In the genomic region with DNA sequence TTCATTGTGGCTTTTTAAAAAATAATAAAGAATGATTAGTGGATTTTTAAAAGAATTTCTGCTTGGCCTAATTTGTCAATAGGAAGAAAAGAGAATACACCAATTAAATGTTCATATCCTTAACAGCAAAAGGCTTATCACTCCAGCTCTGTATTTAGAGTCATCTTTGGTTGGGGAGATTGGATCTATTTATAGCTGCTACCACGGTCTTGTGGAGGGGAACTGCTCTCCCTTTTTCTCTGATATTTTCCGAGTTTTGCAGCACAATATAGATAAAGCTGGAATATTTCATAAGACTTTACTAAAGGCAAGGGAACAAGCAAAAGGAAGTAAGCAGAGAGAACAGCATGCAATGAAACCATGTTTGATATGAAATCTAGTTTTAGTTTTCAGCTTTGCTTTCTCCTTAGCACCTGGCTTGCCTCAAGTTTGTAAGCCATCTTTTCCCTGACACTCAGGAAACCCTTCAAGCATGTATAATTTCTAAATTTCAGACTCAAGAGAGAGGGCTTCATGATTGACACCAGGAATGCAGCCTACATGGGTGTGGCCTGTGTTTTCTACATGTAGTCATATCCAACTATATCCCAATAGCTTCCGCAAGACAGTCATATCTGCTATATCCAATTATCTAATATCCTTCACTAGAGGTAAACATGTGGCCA, we compare ENCODE assay signal across 17 cellular contexts. TPM values are rescaled to one million over a fixed set of nuclear protein-coding genes. Genes with fewer than 3 reads are reported as not detected.
DNase-seq lines count a peak whose midpoint lies in the region; ATAC-seq and TF ChIP-seq lines count a peak whose summit lies in the region.
"Had no signal": no experiment of that assay in that cellular context is flagged by ENCODE, and none has a peak within 500 bp of the region (broad histone marks: within the 10 kb centered on the region; RNA-seq: fewer than 3 reads in every experiment).

No MANE protein-coding gene starts in this region.

- CTCF ChIA-PET in CD4-positive, alpha-beta T cell (lab: Charles Lee) = no interaction called here

- H3K36me3 ChIP-seq in Karpas-422 (ENCODE audit: insufficient read depth, low read length) = peaks cover 60% of the 10 kb centered on the region

- H3K36me3 Mint-ChIP-seq in CD4-positive, alpha-beta T cell (ENCODE audit: low read depth) = peaks cover 79% of the 10 kb centered on the region

- ATAC-seq in Right ventricle myocardium inferior (peak; percentile 48), HG02763 (IDR thresholded peaks at IDR 0.05; ENCODE audit: unreplicated experiment) (peak; percentile 71)
- no peak for ATAC-seq in CD4-positive, alpha-beta T cell (ENCODE audit: poor library complexity)
- ATAC-seq: foreskin keratinocyte had no signal

- no peak for DNase-seq in Right ventricle myocardium inferior (ENCODE audit: missing footprints)
- no peak for DNase-seq in cardiac septum (ENCODE audit: low spot score)
- DNase-seq in Karpas-422 = no peak
- DNase-seq in CD4-positive, alpha-beta T cell = no peak
- DNase-seq in activated CD4-positive, alpha-beta T cell treated with anti-CD3 and anti-CD28 coated beads for 4 hours = no peak
- DNase-seq in C1 segment of cervical spinal cord (lab: John Stamatoyannopoulos, UW) = no peak
- DNase-seq in GF-D8 (lab: John Stamatoyannopoulos, UW) = no peak
- DNase-seq: ACHN; activated naive CD8-positive, alpha-beta T cell treated with anti-CD3 and anti-CD28 coated beads, Interleukin-2, amount 10 ng/mL, durations not matched to agents 7 days and 5 days; DND-41; foreskin keratinocyte; kidney glomerular epithelial cell; NCI-H1092 treated with DMSO at 0.1 percent for 48 hours had no signal

- H3K27me3 Mint-ChIP-seq in CD4-positive, alpha-beta T cell = no peaks in the 10 kb centered on the region
- H3K27me3 Mint-ChIP-seq: activated naive CD8-positive, alpha-beta T cell treated with anti-CD3 and anti-CD28 coated beads, Interleukin-2, amount 10 ng/mL, durations not matched to agents 7 days and 5 days; dendritic cell treated with granulocyte-macrophage colony-stimulating factor and Interleukin-4, amounts not matched to agents 40 ng/mL and 50 ng/mL, for 4 days had no signal

- H3K4me3 Mint-ChIP-seq in CD4-positive, alpha-beta T cell = no peak overlapping the region
- H3K4me3 Mint-ChIP-seq: activated naive CD8-positive, alpha-beta T cell treated with anti-CD3 and anti-CD28 coated beads, Interleukin-2, amount 10 ng/mL, durations not matched to agents 7 days and 5 days; dendritic cell treated with granulocyte-macrophage colony-stimulating factor and Interleukin-4, amounts not matched to agents 40 ng/mL and 50 ng/mL, for 4 days; neural crest cell; T-helper 1 cell treated with Interleukin-12 subunit alpha and Interleukin-12 subunit beta and Interleukin-4 antibody, amounts not matched to agents 30 μg/mL and 1 μg/mL, for 36 hours had no signal

- H3K4me2 ChIP-seq in Karpas-422 (ENCODE audit: low read depth, low read length, poor library complexity, severe bottlenecking) = no peak overlapping the region

- H3K27me3 ChIP-seq in Karpas-422 (ENCODE audit: low read length) = no peaks in the 10 kb centered on the region
- H3K27me3 ChIP-seq in CD4-positive, alpha-beta T cell (ENCODE audit: control insufficient read depth, insufficient read depth, low read length) = no peaks in the 10 kb centered on the region
- H3K27me3 ChIP-seq: foreskin keratinocyte had no signal

- no peaks in the 10 kb centered on the region for H3K9me3 Mint-ChIP-seq in CD4-positive, alpha-beta T cell
- H3K9me3 Mint-ChIP-seq: activated naive CD8-positive, alpha-beta T cell treated with anti-CD3 and anti-CD28 coated beads, Interleukin-2, amount 10 ng/mL, durations not matched to agents 7 days and 5 days; dendritic cell treated with granulocyte-macrophage colony-stimulating factor and Interleukin-4, amounts not matched to agents 40 ng/mL and 50 ng/mL, for 4 days; neural crest cell; T-helper 1 cell treated with Interleukin-12 subunit alpha and Interleukin-12 subunit beta and Interleukin-4 antibody, amounts not matched to agents 30 μg/mL and 1 μg/mL, for 36 hours had no signal

- H3K9me3 ChIP-seq in Karpas-422 (ENCODE audit: low read length) = no peaks in the 10 kb centered on the region
- H3K9me3 ChIP-seq in CD4-positive, alpha-beta T cell (ENCODE audit: control insufficient read depth, low read length) = no peaks in the 10 kb centered on the region

- H3K9ac ChIP-seq in Karpas-422 (ENCODE audit: low read length) = no peak overlapping the region

- no peaks in the 10 kb centered on the region for H3K9me2 ChIP-seq in Karpas-422 (replicated peaks; ENCODE audit: insufficient read depth, low read length)

- peaks cover 41% of the 10 kb centered on the region for H3K79me2 ChIP-seq in Karpas-422 (ENCODE audit: low read length)

- peaks cover 26% of the 10 kb centered on the region for H3K4me1 ChIP-seq in Karpas-422 (ENCODE audit: low read length)
- H3K4me1 ChIP-seq: foreskin keratinocyte had no signal

- no peak overlapping the region for H3K4me3 ChIP-seq in Karpas-422 (ENCODE audit: low read length)

- intact Hi-C loops in Right ventricle myocardium inferior (cut with DNase I) (no loop called here), cardiac septum (cut with DNase I) (no loop called here)
- intact Hi-C loops in CD4-positive, alpha-beta T cell (cut with DNase I, micrococcal nuclease) = no loop called here

- no peaks in the 10 kb centered on the region for H3K4me1 Mint-ChIP-seq in CD4-positive, alpha-beta T cell (ENCODE audit: low read depth)
- H3K4me1 Mint-ChIP-seq: activated naive CD8-positive, alpha-beta T cell treated with anti-CD3 and anti-CD28 coated beads, Interleukin-2, amount 10 ng/mL, durations not matched to agents 7 days and 5 days had no signal

- no peak overlapping the region for H2AFZ ChIP-seq in Karpas-422 (ENCODE audit: low read length)

- POLR2A ChIA-PET in CD4-positive, alpha-beta T cell (lab: Charles Lee) = no interaction called here

- H4K20me1 ChIP-seq in Karpas-422 (ENCODE audit: insufficient read depth, low read depth, low read length) = no peaks in the 10 kb centered on the region

- no peak overlapping the region for H3K27ac Mint-ChIP-seq in CD4-positive, alpha-beta T cell
- H3K27ac Mint-ChIP-seq: activated naive CD8-positive, alpha-beta T cell treated with anti-CD3 and anti-CD28 coated beads, Interleukin-2, amount 10 ng/mL, durations not matched to agents 7 days and 5 days; dendritic cell treated with granulocyte-macrophage colony-stimulating factor and Interleukin-4, amounts not matched to agents 40 ng/mL and 50 ng/mL, for 4 days; T-helper 1 cell treated with Interleukin-12 subunit alpha and Interleukin-12 subunit beta and Interleukin-4 antibody, amounts not matched to agents 30 μg/mL and 1 μg/mL, for 36 hours had no signal

- no peak for TF ChIP-seq CTCF in CD4-positive, alpha-beta T cell (IDR thresholded peaks at IDR 0.05)

- peak overlapping the region; percentile 50 for H3K27ac ChIP-seq in Karpas-422 (ENCODE audit: low read length)
- H3K27ac ChIP-seq in CD4-positive, alpha-beta T cell (ENCODE audit: low read depth, low read length) = no peak overlapping the region
- H3K27ac ChIP-seq: foreskin keratinocyte had no signal

RNA-seq across cellular contexts. Expression of a gene that starts 35.2 kb away (rescaled TPM):
- total RNA-seq in Right ventricle myocardium inferior = 11.7 TPM
- 12.1 TPM for total RNA-seq in cardiac septum
- total RNA-seq in Karpas-422 (2014; rRNA removed; shearing (Covaris generic); ENCODE audit: low replicate concordance) = 22.7 and 24.2 TPM in 2 replicates
- 1 to 10 TPM; 6.1 to 9.2 TPM for total RNA-seq in CD4-positive, alpha-beta T cell

RNA-seq across cellular contexts. Expression of a gene that starts 52.2 kb away (rescaled TPM):
- total RNA-seq in Right ventricle myocardium inferior (35.6 TPM), cardiac septum (45.1 TPM)
- 54.3 and 138 TPM in 2 replicates for total RNA-seq in Karpas-422 (2014; rRNA removed; shearing (Covaris generic); ENCODE audit: low replicate concordance)
- 10 to 100 TPM; 72.0 to 75.5 TPM for total RNA-seq in CD4-positive, alpha-beta T cell
